In genomic region chr1:63975447-63975846, GRCh38 we compare ENCODE assay signal across 17 cellular contexts.
DNase-seq lines count a peak whose midpoint lies in the region; ATAC-seq lines count a peak whose summit lies in the region.
"Had no signal": no experiment of that assay in that cellular context is flagged by ENCODE, and none has a peak within 500 bp of the region (broad histone marks: within the 10 kb centered on the region; RNA-seq: fewer than 3 reads in every experiment).

No MANE protein-coding gene starts in this region.

- no peaks in the 10 kb centered on the region for H3K9me3 ChIP-seq in SK-N-MC (ENCODE audit: low read depth, low read length)

- peak; percentile 56 for ATAC-seq in sciatic nerve
- no peak for ATAC-seq in GM21786 (IDR thresholded peaks at IDR 0.05; ENCODE audit: unreplicated experiment)
- ATAC-seq: HCT116 had no signal

- H3K36me3 ChIP-seq in SK-N-MC (ENCODE audit: insufficient read depth, low read length): no peaks in the 10 kb centered on the region

- peak; percentile 16 for DNase-seq in G401 (ENCODE audit: low spot score)
- peak; percentile 78 for DNase-seq in SK-N-MC (ENCODE audit: low read depth, low spot score)
- DNase-seq in fibroblast of gingiva (ENCODE audit: low read depth): peak; percentile 4
- DNase-seq in sciatic nerve (ENCODE audit: low spot score): no peak
- DNase-seq in RPMI8226: no peak
- DNase-seq in amniotic stem cell (lab: John Stamatoyannopoulos, UW): no peak
- no peak for DNase-seq in AG08396 (ENCODE audit: low spot score)
- DNase-seq: Karpas-422, MM.1S, NCI-H1092 treated with DMSO at 0.1 percent for 48 hours, NCI-H2107, NCI-H226, NCI-H526 treated with DMSO at 0.1 percent for 48 hours, OCI-M1, SIG-M5 had no signal

- in situ Hi-C loops in G401 (cut with HindIII; ENCODE audit: low sequenced_read_pairs): no loop called here

- H3K4me3 ChIP-seq in SK-N-MC: peak overlapping the region; percentile 68

- peak overlapping the region; percentile 54 for H3K9ac ChIP-seq in SK-N-MC (ENCODE audit: insufficient read length)

- H3K27ac ChIP-seq in SK-N-MC: peak overlapping the region; percentile 97

- intact Hi-C loops in sciatic nerve (cut with DNase I): no loop called here

Comparison
In these comparisons a context has a peak if more than half of its experiments do, and no peak if none do; other contexts are left out.
1. DNase-seq: peak in G401 (single experiment), SK-N-MC (single experiment) and fibroblast of gingiva (single experiment); none in sciatic nerve (single experiment), RPMI8226 (single experiment), amniotic stem cell (single experiment) and AG08396 (single experiment).